Comparison of ENCODE assay signal across 23 cellular contexts in genomic region chr5:170540276-170540675, GRCh38. TPM values are rescaled to one million over a fixed set of nuclear protein-coding genes. Genes with fewer than 3 reads are reported as not detected.
"Had no signal": no experiment of that assay in that cellular context is flagged by ENCODE, and none has a peak within 500 bp of the region (broad histone marks: within the 10 kb centered on the region; RNA-seq: fewer than 3 reads in every experiment).

No MANE protein-coding gene starts in this region.

- H3K4me3 Mint-ChIP-seq: activated CD8-positive, alpha-beta T cell treated with anti-CD3 and anti-CD28 coated beads for 36 hours; activated naive CD8-positive, alpha-beta T cell treated with anti-CD3 and anti-CD28 coated beads, Interleukin-2, amount 10 ng/mL, durations not matched to agents 7 days and 5 days; T-helper 1 cell treated with Interleukin-12 subunit alpha and Interleukin-12 subunit beta and Interleukin-4 antibody, amounts not matched to agents 30 μg/mL and 1 μg/mL, for 36 hours had no signal

- H3K27me3 ChIP-seq: adrenal gland, SJSA1 had no signal

- H3K4me1 Mint-ChIP-seq: activated naive CD8-positive, alpha-beta T cell treated with anti-CD3 and anti-CD28 coated beads, Interleukin-2, amount 10 ng/mL, durations not matched to agents 7 days and 5 days had no signal

- H3K36me3 Mint-ChIP-seq: activated naive CD8-positive, alpha-beta T cell treated with anti-CD3 and anti-CD28 coated beads, Interleukin-2, amount 10 ng/mL, durations not matched to agents 7 days and 5 days had no signal

- H3K4me2 ChIP-seq: KMS-11 had no signal

- ATAC-seq: activated CD4-positive, CD25-positive, alpha-beta regulatory T cell treated with anti-CD3 and anti-CD28 coated beads, Interleukin-2, amount 50 U/mL, for 24 hours; activated CD8-positive, alpha-beta T cell treated with anti-CD3 and anti-CD28 coated beads for 36 hours; PC-3; SK-N-SH treated with all-trans-retinoic acid at 6 μM for 48 hours had no signal

- H3K27ac Mint-ChIP-seq: activated CD8-positive, alpha-beta T cell treated with anti-CD3 and anti-CD28 coated beads for 36 hours; activated naive CD8-positive, alpha-beta T cell treated with anti-CD3 and anti-CD28 coated beads, Interleukin-2, amount 10 ng/mL, durations not matched to agents 7 days and 5 days; T-helper 1 cell treated with Interleukin-12 subunit alpha and Interleukin-12 subunit beta and Interleukin-4 antibody, amounts not matched to agents 30 μg/mL and 1 μg/mL, for 36 hours had no signal

- H3K4me3 ChIP-seq: adrenal gland, SJSA1 had no signal

- H3K9ac ChIP-seq: KMS-11 had no signal

- DNase-seq: activated CD4-positive, alpha-beta T cell treated with anti-CD3 and anti-CD28 coated beads for 4 hours; activated CD8-positive, alpha-beta memory T cell treated with anti-CD3 and anti-CD28 coated beads, Interleukin-2, amount 50 U/mL, for 48 hours; activated CD8-positive, alpha-beta T cell treated with anti-CD3 and anti-CD28 coated beads for 36 hours; activated naive CD4-positive, alpha-beta T cell treated with anti-CD3 and anti-CD28 coated beads, Interleukin-2, amount 50 U/mL, for 16 hours; activated naive CD8-positive, alpha-beta T cell treated with anti-CD3 and anti-CD28 coated beads, Interleukin-2, amount 10 ng/mL, durations not matched to agents 7 days and 5 days; activated T-cell treated with anti-CD3 and anti-CD28 coated beads, Interleukin-2, amount 50 U/mL, for 1 hour; adrenal gland; anterior cingulate cortex; central memory CD4-positive, alpha-beta T cell; NCI-H1092; NCI-H1417; NCI-H1930; NCI-H2107; NCI-H510A treated with DMSO at 0.1 percent for 48 hours; PC-3; SHP77; SW 1271 had no signal

- H3K36me3 ChIP-seq: adrenal gland, SJSA1 had no signal

- H3K27ac ChIP-seq: adrenal gland, KMS-11, SJSA1 had no signal

- H3K4me1 ChIP-seq: adrenal gland, SJSA1 had no signal

RNA-seq across cellular contexts. Expression of gene KCNIP1, which starts 36.5 kb away (rescaled TPM):
- total RNA-seq: activated CD8-positive, alpha-beta T cell treated with anti-CD3 and anti-CD28 coated beads for 36 hours; activated naive CD8-positive, alpha-beta T cell treated with anti-CD3 and anti-CD28 coated beads, Interleukin-2, amount 10 ng/mL, durations not matched to agents 7 days and 5 days; MCF 10A; PC-3 had no signal
